Comparison of ENCODE assay signal across 13 cellular contexts in genomic region chr3:86923071-86923476, GRCh38.
DNase-seq lines count a peak whose midpoint lies in the region; ATAC-seq and TF ChIP-seq lines count a peak whose summit lies in the region.
"Had no signal": no experiment of that assay in that cellular context is flagged by ENCODE, and none has a peak within 500 bp of the region (broad histone marks: within the 10 kb centered on the region; RNA-seq: fewer than 3 reads in every experiment).

No MANE protein-coding gene starts in this region.

- TF ChIP-seq CTCF in osteoblast (IDR thresholded peaks at IDR 0.05; ENCODE audit: extremely low read depth, low read depth, low read length), result no peak

- peaks cover 34% of the 10 kb centered on the region for H3K4me1 ChIP-seq in osteoblast (ENCODE audit: insufficient read depth, low read length)
- H3K4me1 ChIP-seq: colonic mucosa had no signal

- H3K36me3 ChIP-seq in osteoblast (ENCODE audit: insufficient read depth, low read length), result no peaks in the 10 kb centered on the region
- H3K36me3 ChIP-seq: colonic mucosa had no signal

- H3K27me3 ChIP-seq in osteoblast (ENCODE audit: insufficient read depth, low read length), result no peaks in the 10 kb centered on the region
- H3K27me3 ChIP-seq: colonic mucosa had no signal

- no peaks in the 10 kb centered on the region for H4K20me1 ChIP-seq in osteoblast (ENCODE audit: insufficient read depth, low read length)

- no peaks in the 10 kb centered on the region for H3K9me3 ChIP-seq in osteoblast (ENCODE audit: low read depth, low read length)
- H3K9me3 ChIP-seq: colonic mucosa had no signal

- H2AFZ ChIP-seq in osteoblast (ENCODE audit: low read length), result peak overlapping the region; percentile 64

- H3K79me2 ChIP-seq in osteoblast (ENCODE audit: insufficient read depth, low read length), result no peaks in the 10 kb centered on the region

- no peak overlapping the region for H3K4me3 ChIP-seq in osteoblast (ENCODE audit: insufficient read depth, low read length)
- H3K4me3 ChIP-seq: colonic mucosa, K562 had no signal

- ATAC-seq in esophagus mucosa (peak; percentile 75), GM21360 (IDR thresholded peaks at IDR 0.05; ENCODE audit: unreplicated experiment) (no peak), GM21390 (IDR thresholded peaks at IDR 0.05; ENCODE audit: unreplicated experiment) (no peak)
- ATAC-seq: K562 had no signal

- peak overlapping the region; percentile 44 for H3K4me2 ChIP-seq in osteoblast (ENCODE audit: insufficient read depth, low read length)

- DNase-seq in ELF-1 (ENCODE audit: low read depth, low spot score), result peak; percentile 4
- peak; percentile 90 for DNase-seq in NCI-H226
- peak; percentile 21 for DNase-seq in osteoblast (ENCODE audit: insufficient read length, low spot score, missing footprints)
- no peak for DNase-seq in SHP77 treated with DMSO at 0.1 percent for 48 hours (lab: John Stamatoyannopoulos, UW)
- DNase-seq in activated CD4-positive, alpha-beta T cell treated with anti-CD3 and anti-CD28 coated beads for 4 hours, result no peak
- DNase-seq: colonic mucosa; nephron progenitor cell; SIG-M5; stimulated activated naive CD4-positive, alpha-beta T cell had no signal

- H3K27ac ChIP-seq in osteoblast (ENCODE audit: low read depth, low read length), result peak overlapping the region; percentile 74
- H3K27ac ChIP-seq: colonic mucosa had no signal

Comparison
In these comparisons a context has a peak if more than half of its experiments do, and no peak if none do; other contexts are left out.
1. DNase-seq: peak in ELF-1 (single experiment), NCI-H226 (single experiment) and osteoblast (single experiment); none in SHP77 treated with DMSO at 0.1 percent for 48 hours (single experiment) and activated CD4-positive, alpha-beta T cell treated with anti-CD3 and anti-CD28 coated beads for 4 hours (0 of 2).